1 cellular context compared by ENCODE assay signal in genomic region chr19:49820125-49820524, GRCh38.
A peak's percentile ranks its signal among the peaks of the same experiment; 100 is the strongest.
TF ChIP-seq lines count a peak whose summit lies in the region.

No MANE protein-coding gene starts in this region.

TF ChIP-seq in K562, 482 proteins besides CTCF, POLR2A, EP300 and RAD21 (continued from another document):
- TF ChIP-seq ARID3A (IDR thresholded peaks at IDR 0.05; ENCODE audit: borderline replicate concordance, low read depth, low read length) (no peak), MEF2A (IDR thresholded peaks at IDR 0.05; ENCODE audit: control insufficient read depth, low read depth, low read length) (no peak), ZSCAN29 (IDR thresholded peaks at IDR 0.05) (no peak), U2AF2 (optimal IDR thresholded peaks at IDR 0.05; ENCODE audit: low read depth, low read length) (no peak), ZC3H8 (IDR thresholded peaks at IDR 0.05) (no peak), BDP1 (IDR thresholded peaks at IDR 0.05; ENCODE audit: insufficient read depth, insufficient read length) (no peak), SMARCA4 (IDR thresholded peaks at IDR 0.05) (peak; percentile 53; the same call in 1 of the 2 replicates), ZNF316 (IDR thresholded peaks at IDR 0.05) (no peak), TCF15 (CRISPR knock-in tag; IDR thresholded peaks at IDR 0.05) (no peak), KAT8 (IDR thresholded peaks at IDR 0.05; ENCODE audit: low read depth) (no peak), POLR3A (IDR thresholded peaks at IDR 0.05; ENCODE audit: borderline replicate concordance, extremely low read depth, insufficient read depth, insufficient read length) (no peak), GATA2 (CRISPR knock-in tag; IDR thresholded peaks at IDR 0.05) (peak; percentile 37; the same call in 1 of the 2 replicates), SFPQ (IDR thresholded peaks at IDR 0.05; ENCODE audit: low read depth, low read length) (no peak), ATF3 (IDR thresholded peaks at IDR 0.05) (no peak), ATF3 (CRISPR knock-in tag; conservative IDR thresholded peaks at IDR 0.05) (no peak)
